Comparison of ENCODE assay signal across 11 cellular contexts in genomic region chr12:132282950-132283771, GRCh38. TPM values are rescaled to one million over a fixed set of nuclear protein-coding genes. Genes with fewer than 3 reads are reported as not detected.
DNase-seq lines count a peak whose midpoint lies in the region; ATAC-seq lines count a peak whose summit lies in the region.
"Had no signal": no experiment of that assay in that cellular context is flagged by ENCODE, and none has a peak within 500 bp of the region (broad histone marks: within the 10 kb centered on the region; RNA-seq: fewer than 3 reads in every experiment).

No MANE protein-coding gene starts in this region.

- no peak overlapping the region for H2AFZ ChIP-seq in neuronal stem cell (ENCODE audit: low read length)

- peak overlapping the region; percentile 68 for H3K23ac ChIP-seq in neuronal stem cell (ENCODE audit: low read depth, low read length, poor library complexity)

- H3K27ac ChIP-seq in HUES6 (ENCODE audit: low read depth, low read length) (no peak overlapping the region), neuronal stem cell (replicated peaks; ENCODE audit: low read length) (no peak overlapping the region)
- H3K27ac ChIP-seq: body of pancreas had no signal

- H3K9me3 Mint-ChIP-seq in activated naive CD8-positive, alpha-beta T cell treated with anti-CD3 and anti-CD28 coated beads, Interleukin-2, amount 10 ng/mL, durations not matched to agents 7 days and 5 days, result no peaks in the 10 kb centered on the region
- H3K9me3 Mint-ChIP-seq in activated naive CD8-positive, alpha-beta T cell treated with anti-CD3 and anti-CD28 coated beads, Interleukin-2, amount 50 U/mL, for 24 hours, result no peaks in the 10 kb centered on the region
- no peaks in the 10 kb centered on the region for H3K9me3 Mint-ChIP-seq in activated T-cell treated with anti-CD3 and anti-CD28 coated beads, Interleukin-2, amount 50 U/mL, for 24 hours

- H4K91ac ChIP-seq in neuronal stem cell (ENCODE audit: low read depth, low read length, poor library complexity), result no peak overlapping the region

- POLR2A ChIA-PET in activated naive CD8-positive, alpha-beta T cell treated with anti-CD3 and anti-CD28 coated beads, Interleukin-2, amount 10 ng/mL, durations not matched to agents 7 days and 5 days (lab: Charles Lee), result no interaction called here

- H3K4ac ChIP-seq in neuronal stem cell (ENCODE audit: low read length), result no peak overlapping the region

- no peak overlapping the region for H4K8ac ChIP-seq in neuronal stem cell (ENCODE audit: low read depth, low read length)

- H3K36me3 Mint-ChIP-seq in activated naive CD8-positive, alpha-beta T cell treated with anti-CD3 and anti-CD28 coated beads, Interleukin-2, amount 10 ng/mL, durations not matched to agents 7 days and 5 days, result no peaks in the 10 kb centered on the region
- H3K36me3 Mint-ChIP-seq in activated naive CD8-positive, alpha-beta T cell treated with anti-CD3 and anti-CD28 coated beads, Interleukin-2, amount 50 U/mL, for 24 hours (ENCODE audit: low read depth), result no peaks in the 10 kb centered on the region
- H3K36me3 Mint-ChIP-seq in activated T-cell treated with anti-CD3 and anti-CD28 coated beads, Interleukin-2, amount 50 U/mL, for 24 hours (ENCODE audit: low read depth), result no peaks in the 10 kb centered on the region

- H3K27ac Mint-ChIP-seq in activated naive CD8-positive, alpha-beta T cell treated with anti-CD3 and anti-CD28 coated beads, Interleukin-2, amount 10 ng/mL, durations not matched to agents 7 days and 5 days, result no peak overlapping the region
- H3K27ac Mint-ChIP-seq in activated naive CD8-positive, alpha-beta T cell treated with anti-CD3 and anti-CD28 coated beads, Interleukin-2, amount 50 U/mL, for 24 hours, result no peak overlapping the region
- H3K27ac Mint-ChIP-seq in activated T-cell treated with anti-CD3 and anti-CD28 coated beads, Interleukin-2, amount 50 U/mL, for 24 hours, result no peak overlapping the region

- no peak overlapping the region for H2BK120ac ChIP-seq in neuronal stem cell (ENCODE audit: low read depth, low read length)

- H3K4me3 Mint-ChIP-seq in activated naive CD8-positive, alpha-beta T cell treated with anti-CD3 and anti-CD28 coated beads, Interleukin-2, amount 10 ng/mL, durations not matched to agents 7 days and 5 days, result no peak overlapping the region
- no peak overlapping the region for H3K4me3 Mint-ChIP-seq in activated naive CD8-positive, alpha-beta T cell treated with anti-CD3 and anti-CD28 coated beads, Interleukin-2, amount 50 U/mL, for 24 hours
- H3K4me3 Mint-ChIP-seq in activated T-cell treated with anti-CD3 and anti-CD28 coated beads, Interleukin-2, amount 50 U/mL, for 24 hours, result no peak overlapping the region

- no CpG with 5 or more reads among the region's 39 CpGs for WGBS in neuronal stem cell (ENCODE audit: extremely low coverage in 2 of 2, insufficient read length in 2 of 2, insufficient replicate concordance in 1 of 2), 2 donors

- H3K4me2 ChIP-seq in neuronal stem cell (ENCODE audit: insufficient read depth, low read length, poor library complexity, severe bottlenecking), result no peak overlapping the region

- no peak overlapping the region for H2BK5ac ChIP-seq in neuronal stem cell (ENCODE audit: low read length)

- peak overlapping the region; percentile 66 for H2BK12ac ChIP-seq in neuronal stem cell (ENCODE audit: low read length)

- H3K27me3 ChIP-seq in HUES6 (ENCODE audit: control insufficient read depth, insufficient read depth, low read length) (peaks cover 58% of the 10 kb centered on the region; the same call in 1 of the 2 replicates), neuronal stem cell (ENCODE audit: control insufficient read depth in 3 of 3, insufficient read depth in 3 of 3, low read depth in 1 of 3, low read length in 3 of 3) (peaks cover 0 to 73% (median 15%) of the 10 kb centered on the region in 3 experiments)

- H3K14ac ChIP-seq in neuronal stem cell (ENCODE audit: low read length), result no peak overlapping the region

- peak overlapping the region; percentile 49 for H2BK15ac ChIP-seq in neuronal stem cell (ENCODE audit: low read length)

- ATAC-seq in activated naive CD8-positive, alpha-beta T cell treated with anti-CD3 and anti-CD28 coated beads, Interleukin-2, amount 10 ng/mL, durations not matched to agents 7 days and 5 days (ENCODE audit: low read depth), result peak; percentile 60
- no peak for ATAC-seq in activated naive CD8-positive, alpha-beta T cell treated with anti-CD3 and anti-CD28 coated beads, Interleukin-2, amount 50 U/mL, for 24 hours
- ATAC-seq: body of pancreas had no signal

- H3K18ac ChIP-seq in neuronal stem cell (ENCODE audit: low read length), result no peak overlapping the region

- H3K9me3 ChIP-seq in HUES6 (ENCODE audit: control insufficient read depth, insufficient read depth, low read depth, low read length) (no peaks in the 10 kb centered on the region), neuronal stem cell (replicated peaks in 1 of 2; ENCODE audit: control insufficient read depth in 2 of 2, insufficient read depth in 1 of 2, low read depth in 1 of 2, low read length in 2 of 2) (no peaks in the 10 kb centered on the region)
- H3K9me3 ChIP-seq: body of pancreas had no signal

- H3K9ac ChIP-seq in HUES6 (ENCODE audit: low read length) (no peak overlapping the region), neuronal stem cell (ENCODE audit: low read depth, low read length, poor library complexity) (no peak overlapping the region)

- peaks cover 27% of the 10 kb centered on the region for H3K27me3 Mint-ChIP-seq in activated naive CD8-positive, alpha-beta T cell treated with anti-CD3 and anti-CD28 coated beads, Interleukin-2, amount 10 ng/mL, durations not matched to agents 7 days and 5 days
- H3K27me3 Mint-ChIP-seq in activated naive CD8-positive, alpha-beta T cell treated with anti-CD3 and anti-CD28 coated beads, Interleukin-2, amount 50 U/mL, for 24 hours, result peaks cover 32% of the 10 kb centered on the region
- peaks cover 51% of the 10 kb centered on the region for H3K27me3 Mint-ChIP-seq in activated T-cell treated with anti-CD3 and anti-CD28 coated beads, Interleukin-2, amount 50 U/mL, for 24 hours

- H3K4me1 ChIP-seq in HUES6 (ENCODE audit: control insufficient read depth, insufficient read depth, low read length), result peaks cover 22% of the 10 kb centered on the region
- H3K4me1 ChIP-seq in neuronal stem cell (ENCODE audit: control insufficient read depth in 2 of 2, insufficient read depth in 1 of 2, low read depth in 1 of 2, low read length in 2 of 2), result peaks cover 0 to 13% of the 10 kb centered on the region in 2 donors

- H3K36me3 ChIP-seq in HUES6 (ENCODE audit: control insufficient read depth, insufficient read depth, low read length), result no peaks in the 10 kb centered on the region
- H3K36me3 ChIP-seq in neuronal stem cell (replicated peaks in 1 of 2; ENCODE audit: control insufficient read depth in 2 of 2, insufficient read depth in 2 of 2, low read length in 2 of 2), result no peaks in the 10 kb centered on the region

- intact Hi-C loops in head of caudate nucleus (cut with DNase I), result no loop called here

- H3K79me1 ChIP-seq in neuronal stem cell (ENCODE audit: low read depth, low read length), result peaks cover 5% of the 10 kb centered on the region

- H3K4me1 Mint-ChIP-seq in activated naive CD8-positive, alpha-beta T cell treated with anti-CD3 and anti-CD28 coated beads, Interleukin-2, amount 10 ng/mL, durations not matched to agents 7 days and 5 days, result peaks cover 6% of the 10 kb centered on the region
- peaks cover 2% of the 10 kb centered on the region for H3K4me1 Mint-ChIP-seq in activated naive CD8-positive, alpha-beta T cell treated with anti-CD3 and anti-CD28 coated beads, Interleukin-2, amount 50 U/mL, for 24 hours
- H3K4me1 Mint-ChIP-seq in activated T-cell treated with anti-CD3 and anti-CD28 coated beads, Interleukin-2, amount 50 U/mL, for 24 hours (ENCODE audit: low read depth), result peaks cover 21% of the 10 kb centered on the region

- H2AK5ac ChIP-seq in neuronal stem cell (ENCODE audit: low read depth, low read length), result peak overlapping the region; percentile 92

- no peak for DNase-seq in activated naive CD8-positive, alpha-beta T cell treated with anti-CD3 and anti-CD28 coated beads, Interleukin-2, amount 10 ng/mL, durations not matched to agents 7 days and 5 days
- DNase-seq in activated naive CD8-positive, alpha-beta T cell treated with anti-CD3 and anti-CD28 coated beads, Interleukin-2, amount 50 U/mL, for 24 hours, result no peak
- peak; percentile 48 for DNase-seq in activated T-cell treated with anti-CD3 and anti-CD28 coated beads, Interleukin-2, amount 50 U/mL, for 24 hours
- DNase-seq in neuronal stem cell (ENCODE audit: low spot score), result no peak
- DNase-seq in amygdala (lab: John Stamatoyannopoulos, UW), result no peak
- DNase-seq in stimulated activated CD4-positive, alpha-beta T cell treated with anti-CD3 and anti-CD28 coated beads, Interleukin-15, amount 100 ng/mL, for 24 hours, result no peak
- no peak for DNase-seq in head of caudate nucleus
- DNase-seq: body of pancreas; stimulated activated CD4-positive, alpha-beta T cell treated with anti-CD3 and anti-CD28 coated beads, Interleukin-1b, Interleukin-23, amount 100 ng/mL, for 48 hours had no signal

- peak overlapping the region; percentile 21; the same call in 1 of the 2 replicates for H3K4me3 ChIP-seq in HUES6 (ENCODE audit: low read depth, low read length)
- no peak overlapping the region for H3K4me3 ChIP-seq in neuronal stem cell (ENCODE audit: low read length in 2 of 2)
- H3K4me3 ChIP-seq: body of pancreas had no signal

RNA-seq across cellular contexts. Expression of gene GALNT9, which starts 46.2 kb away (rescaled TPM):
- total RNA-seq in activated naive CD8-positive, alpha-beta T cell treated with anti-CD3 and anti-CD28 coated beads, Interleukin-2, amount 10 ng/mL, durations not matched to agents 7 days and 5 days, result not detected
- 0.13 TPM for polyA plus RNA-seq in neuronal stem cell (2013, experiment 1 of 2)
- polyA plus RNA-seq in neuronal stem cell (2013, experiment 2 of 2), result 0.14 TPM
- total RNA-seq: body of pancreas, posterior vena cava had no signal
